In the genomic region with DNA sequence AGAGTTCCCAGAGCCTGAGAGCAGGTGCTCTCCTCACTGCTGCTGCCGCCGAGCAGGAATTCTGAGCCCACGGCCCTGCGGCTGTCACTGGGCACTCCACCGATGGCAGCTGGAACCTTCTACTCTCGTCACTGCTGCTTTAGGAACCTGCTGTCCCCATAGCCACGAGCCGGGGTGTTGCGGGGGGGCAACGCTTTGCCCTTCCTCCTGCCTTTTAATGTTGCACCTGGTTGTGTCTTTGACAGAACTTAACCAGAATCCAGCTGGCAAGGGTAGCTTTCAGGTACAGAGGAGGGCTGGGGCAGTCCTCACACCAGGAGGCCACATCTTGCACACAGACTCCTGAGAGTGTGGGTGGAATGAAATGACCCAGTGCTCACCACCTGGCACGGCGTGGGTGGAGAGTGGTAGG, we compare ENCODE assay signal across 1 cellular context.
TF ChIP-seq lines count a peak whose summit lies in the region.

No MANE protein-coding gene starts in this region.

TF ChIP-seq in GM23338, 12 proteins besides CTCF, POLR2A, EP300 and RAD21 (continued from another document):
- TF ChIP-seq, protein P1, sequence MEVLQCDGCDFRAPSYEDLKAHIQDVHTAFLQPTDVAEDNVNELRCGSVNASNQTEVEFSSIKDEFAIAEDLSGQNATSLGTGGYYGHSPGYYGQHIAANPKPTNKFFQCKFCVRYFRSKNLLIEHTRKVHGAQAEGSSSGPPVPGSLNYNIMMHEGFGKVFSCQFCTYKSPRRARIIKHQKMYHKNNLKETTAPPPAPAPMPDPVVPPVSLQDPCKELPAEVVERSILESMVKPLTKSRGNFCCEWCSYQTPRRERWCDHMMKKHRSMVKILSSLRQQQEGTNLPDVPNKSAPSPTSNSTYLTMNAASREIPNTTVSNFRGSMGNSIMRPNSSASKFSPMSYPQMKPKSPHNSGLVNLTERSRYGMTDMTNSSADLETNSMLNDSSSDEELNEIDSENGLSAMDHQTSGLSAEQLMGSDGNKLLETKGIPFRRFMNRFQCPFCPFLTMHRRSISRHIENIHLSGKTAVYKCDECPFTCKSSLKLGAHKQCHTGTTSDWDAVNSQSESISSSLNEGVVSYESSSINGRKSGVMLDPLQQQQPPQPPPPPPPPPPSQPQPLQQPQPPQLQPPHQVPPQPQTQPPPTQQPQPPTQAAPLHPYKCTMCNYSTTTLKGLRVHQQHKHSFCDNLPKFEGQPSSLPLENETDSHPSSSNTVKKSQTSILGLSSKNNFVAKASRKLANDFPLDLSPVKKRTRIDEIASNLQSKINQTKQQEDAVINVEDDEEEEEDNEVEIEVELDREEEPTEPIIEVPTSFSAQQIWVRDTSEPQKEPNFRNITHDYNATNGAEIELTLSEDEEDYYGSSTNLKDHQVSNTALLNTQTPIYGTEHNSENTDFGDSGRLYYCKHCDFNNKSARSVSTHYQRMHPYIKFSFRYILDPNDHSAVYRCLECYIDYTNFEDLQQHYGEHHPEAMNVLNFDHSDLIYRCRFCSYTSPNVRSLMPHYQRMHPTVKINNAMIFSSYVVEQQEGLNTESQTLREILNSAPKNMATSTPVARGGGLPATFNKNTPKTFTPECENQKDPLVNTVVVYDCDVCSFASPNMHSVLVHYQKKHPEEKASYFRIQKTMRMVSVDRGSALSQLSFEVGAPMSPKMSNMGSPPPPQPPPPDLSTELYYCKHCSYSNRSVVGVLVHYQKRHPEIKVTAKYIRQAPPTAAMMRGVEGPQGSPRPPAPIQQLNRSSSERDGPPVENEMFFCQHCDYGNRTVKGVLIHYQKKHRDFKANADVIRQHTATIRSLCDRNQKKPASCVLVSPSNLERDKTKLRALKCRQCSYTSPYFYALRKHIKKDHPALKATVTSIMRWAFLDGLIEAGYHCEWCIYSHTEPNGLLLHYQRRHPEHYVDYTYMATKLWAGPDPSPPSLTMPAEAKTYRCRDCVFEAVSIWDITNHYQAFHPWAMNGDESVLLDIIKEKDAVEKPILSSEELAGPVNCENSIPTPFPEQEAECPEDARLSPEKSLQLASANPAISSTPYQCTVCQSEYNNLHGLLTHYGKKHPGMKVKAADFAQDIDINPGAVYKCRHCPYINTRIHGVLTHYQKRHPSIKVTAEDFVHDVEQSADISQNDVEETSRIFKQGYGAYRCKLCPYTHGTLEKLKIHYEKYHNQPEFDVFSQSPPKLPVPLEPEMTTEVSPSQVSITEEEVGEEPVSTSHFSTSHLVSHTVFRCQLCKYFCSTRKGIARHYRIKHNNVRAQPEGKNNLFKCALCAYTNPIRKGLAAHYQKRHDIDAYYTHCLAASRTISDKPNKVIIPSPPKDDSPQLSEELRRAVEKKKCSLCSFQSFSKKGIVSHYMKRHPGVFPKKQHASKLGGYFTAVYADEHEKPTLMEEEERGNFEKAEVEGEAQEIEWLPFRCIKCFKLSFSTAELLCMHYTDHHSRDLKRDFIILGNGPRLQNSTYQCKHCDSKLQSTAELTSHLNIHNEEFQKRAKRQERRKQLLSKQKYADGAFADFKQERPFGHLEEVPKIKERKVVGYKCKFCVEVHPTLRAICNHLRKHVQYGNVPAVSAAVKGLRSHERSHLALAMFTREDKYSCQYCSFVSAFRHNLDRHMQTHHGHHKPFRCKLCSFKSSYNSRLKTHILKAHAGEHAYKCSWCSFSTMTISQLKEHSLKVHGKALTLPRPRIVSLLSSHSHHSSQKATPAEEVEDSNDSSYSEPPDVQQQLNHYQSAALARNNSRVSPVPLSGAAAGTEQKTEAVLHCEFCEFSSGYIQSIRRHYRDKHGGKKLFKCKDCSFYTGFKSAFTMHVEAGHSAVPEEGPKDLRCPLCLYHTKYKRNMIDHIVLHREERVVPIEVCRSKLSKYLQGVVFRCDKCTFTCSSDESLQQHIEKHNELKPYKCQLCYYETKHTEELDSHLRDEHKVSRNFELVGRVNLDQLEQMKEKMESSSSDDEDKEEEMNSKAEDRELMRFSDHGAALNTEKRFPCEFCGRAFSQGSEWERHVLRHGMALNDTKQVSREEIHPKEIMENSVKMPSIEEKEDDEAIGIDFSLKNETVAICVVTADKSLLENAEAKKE (CRISPR knock-in tag; IDR thresholded peaks at IDR 0.05) = no peak
- TF ChIP-seq STAT1 (IDR thresholded peaks at IDR 0.05; ENCODE audit: unreplicated experiment) (no peak), ZNF114 (CRISPR knock-in tag; IDR thresholded peaks at IDR 0.05) (no peak), EZH2 (IDR thresholded peaks at IDR 0.05; ENCODE audit: low read depth, unreplicated experiment) (no peak), NANOG (IDR thresholded peaks at IDR 0.05; ENCODE audit: borderline replicate concordance) (no peak), POLR2AphosphoS5 (IDR thresholded peaks at IDR 0.05; ENCODE audit: low read depth) (no peak), ZNF331 (CRISPR knock-in tag; IDR thresholded peaks at IDR 0.05; ENCODE audit: low read depth) (no peak)
